Comparison of ENCODE assay signal across 1 cellular context in genomic region chr20:34549291-34549928, GRCh38.
TF ChIP-seq lines count a peak whose summit lies in the region.

No MANE protein-coding gene starts in this region.

TF ChIP-seq in HEK293, 187 proteins besides CTCF, POLR2A, EP300 and RAD21 (continued from another document):
- TF ChIP-seq, protein P1, sequence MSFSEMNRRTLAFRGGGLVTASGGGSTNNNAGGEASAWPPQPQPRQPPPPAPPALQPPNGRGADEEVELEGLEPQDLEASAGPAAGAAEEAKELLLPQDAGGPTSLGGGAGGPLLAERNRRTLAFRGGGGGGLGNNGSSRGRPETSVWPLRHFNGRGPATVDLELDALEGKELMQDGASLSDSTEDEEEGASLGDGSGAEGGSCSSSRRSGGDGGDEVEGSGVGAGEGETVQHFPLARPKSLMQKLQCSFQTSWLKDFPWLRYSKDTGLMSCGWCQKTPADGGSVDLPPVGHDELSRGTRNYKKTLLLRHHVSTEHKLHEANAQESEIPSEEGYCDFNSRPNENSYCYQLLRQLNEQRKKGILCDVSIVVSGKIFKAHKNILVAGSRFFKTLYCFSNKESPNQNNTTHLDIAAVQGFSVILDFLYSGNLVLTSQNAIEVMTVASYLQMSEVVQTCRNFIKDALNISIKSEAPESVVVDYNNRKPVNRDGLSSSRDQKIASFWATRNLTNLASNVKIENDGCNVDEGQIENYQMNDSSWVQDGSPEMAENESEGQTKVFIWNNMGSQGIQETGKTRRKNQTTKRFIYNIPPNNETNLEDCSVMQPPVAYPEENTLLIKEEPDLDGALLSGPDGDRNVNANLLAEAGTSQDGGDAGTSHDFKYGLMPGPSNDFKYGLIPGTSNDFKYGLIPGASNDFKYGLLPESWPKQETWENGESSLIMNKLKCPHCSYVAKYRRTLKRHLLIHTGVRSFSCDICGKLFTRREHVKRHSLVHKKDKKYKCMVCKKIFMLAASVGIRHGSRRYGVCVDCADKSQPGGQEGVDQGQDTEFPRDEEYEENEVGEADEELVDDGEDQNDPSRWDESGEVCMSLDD (tag by site-specific recombination; IDR thresholded peaks at IDR 0.05): no peak
- TF ChIP-seq, protein P2, sequence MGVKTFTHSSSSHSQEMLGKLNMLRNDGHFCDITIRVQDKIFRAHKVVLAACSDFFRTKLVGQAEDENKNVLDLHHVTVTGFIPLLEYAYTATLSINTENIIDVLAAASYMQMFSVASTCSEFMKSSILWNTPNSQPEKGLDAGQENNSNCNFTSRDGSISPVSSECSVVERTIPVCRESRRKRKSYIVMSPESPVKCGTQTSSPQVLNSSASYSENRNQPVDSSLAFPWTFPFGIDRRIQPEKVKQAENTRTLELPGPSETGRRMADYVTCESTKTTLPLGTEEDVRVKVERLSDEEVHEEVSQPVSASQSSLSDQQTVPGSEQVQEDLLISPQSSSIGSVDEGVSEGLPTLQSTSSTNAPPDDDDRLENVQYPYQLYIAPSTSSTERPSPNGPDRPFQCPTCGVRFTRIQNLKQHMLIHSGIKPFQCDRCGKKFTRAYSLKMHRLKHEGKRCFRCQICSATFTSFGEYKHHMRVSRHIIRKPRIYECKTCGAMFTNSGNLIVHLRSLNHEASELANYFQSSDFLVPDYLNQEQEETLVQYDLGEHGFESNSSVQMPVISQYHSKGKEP (tag by site-specific recombination; IDR thresholded peaks at IDR 0.05): no peak
- no peak for TF ChIP-seq ZNF518A (tag by site-specific recombination; conservative IDR thresholded peaks at IDR 0.05; ENCODE audit: low read depth)
- no peak for TF ChIP-seq ZNF558 (tag by site-specific recombination; IDR thresholded peaks at IDR 0.05)
- TF ChIP-seq ZNF48 (tag by site-specific recombination; IDR thresholded peaks at IDR 0.05): no peak
- no peak for TF ChIP-seq ZNF521 (tag by site-specific recombination; IDR thresholded peaks at IDR 0.05)
- TF ChIP-seq ZFP3 (tag by site-specific recombination; IDR thresholded peaks at IDR 0.05; ENCODE audit: low read depth): no peak
- TF ChIP-seq KLF1 (tag by site-specific recombination; IDR thresholded peaks at IDR 0.05): no peak; the same call in 1 of the 2 replicates
- TF ChIP-seq, protein P3, sequence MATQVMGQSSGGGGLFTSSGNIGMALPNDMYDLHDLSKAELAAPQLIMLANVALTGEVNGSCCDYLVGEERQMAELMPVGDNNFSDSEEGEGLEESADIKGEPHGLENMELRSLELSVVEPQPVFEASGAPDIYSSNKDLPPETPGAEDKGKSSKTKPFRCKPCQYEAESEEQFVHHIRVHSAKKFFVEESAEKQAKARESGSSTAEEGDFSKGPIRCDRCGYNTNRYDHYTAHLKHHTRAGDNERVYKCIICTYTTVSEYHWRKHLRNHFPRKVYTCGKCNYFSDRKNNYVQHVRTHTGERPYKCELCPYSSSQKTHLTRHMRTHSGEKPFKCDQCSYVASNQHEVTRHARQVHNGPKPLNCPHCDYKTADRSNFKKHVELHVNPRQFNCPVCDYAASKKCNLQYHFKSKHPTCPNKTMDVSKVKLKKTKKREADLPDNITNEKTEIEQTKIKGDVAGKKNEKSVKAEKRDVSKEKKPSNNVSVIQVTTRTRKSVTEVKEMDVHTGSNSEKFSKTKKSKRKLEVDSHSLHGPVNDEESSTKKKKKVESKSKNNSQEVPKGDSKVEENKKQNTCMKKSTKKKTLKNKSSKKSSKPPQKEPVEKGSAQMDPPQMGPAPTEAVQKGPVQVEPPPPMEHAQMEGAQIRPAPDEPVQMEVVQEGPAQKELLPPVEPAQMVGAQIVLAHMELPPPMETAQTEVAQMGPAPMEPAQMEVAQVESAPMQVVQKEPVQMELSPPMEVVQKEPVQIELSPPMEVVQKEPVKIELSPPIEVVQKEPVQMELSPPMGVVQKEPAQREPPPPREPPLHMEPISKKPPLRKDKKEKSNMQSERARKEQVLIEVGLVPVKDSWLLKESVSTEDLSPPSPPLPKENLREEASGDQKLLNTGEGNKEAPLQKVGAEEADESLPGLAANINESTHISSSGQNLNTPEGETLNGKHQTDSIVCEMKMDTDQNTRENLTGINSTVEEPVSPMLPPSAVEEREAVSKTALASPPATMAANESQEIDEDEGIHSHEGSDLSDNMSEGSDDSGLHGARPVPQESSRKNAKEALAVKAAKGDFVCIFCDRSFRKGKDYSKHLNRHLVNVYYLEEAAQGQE (tag by site-specific recombination; IDR thresholded peaks at IDR 0.05): no peak
- peak; percentile 73 for TF ChIP-seq ZBTB17 (tag by site-specific recombination; IDR thresholded peaks at IDR 0.05)
- 0 out of 2 replicates have a peak, but pooled peaks have one; percentile 18 for TF ChIP-seq INSM2 (tag by site-specific recombination; IDR thresholded peaks at IDR 0.05)
- no peak for TF ChIP-seq ZNF660 (tag by site-specific recombination; IDR thresholded peaks at IDR 0.05)
- TF ChIP-seq, protein P4, sequence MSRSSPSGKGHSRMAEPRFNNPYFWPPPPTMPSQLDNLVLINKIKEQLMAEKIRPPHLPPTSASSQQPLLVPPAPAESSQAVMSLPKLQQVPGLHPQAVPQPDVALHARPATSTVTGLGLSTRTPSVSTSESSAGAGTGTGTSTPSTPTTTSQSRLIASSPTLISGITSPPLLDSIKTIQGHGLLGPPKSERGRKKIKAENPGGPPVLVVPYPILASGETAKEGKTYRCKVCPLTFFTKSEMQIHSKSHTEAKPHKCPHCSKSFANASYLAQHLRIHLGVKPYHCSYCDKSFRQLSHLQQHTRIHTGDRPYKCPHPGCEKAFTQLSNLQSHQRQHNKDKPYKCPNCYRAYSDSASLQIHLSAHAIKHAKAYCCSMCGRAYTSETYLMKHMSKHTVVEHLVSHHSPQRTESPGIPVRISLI (tag by site-specific recombination; IDR thresholded peaks at IDR 0.05): no peak
- TF ChIP-seq ZSCAN4 (tag by site-specific recombination; IDR thresholded peaks at IDR 0.05): no peak
- no peak for TF ChIP-seq ZBTB20 (tag by site-specific recombination; IDR thresholded peaks at IDR 0.05)
- no peak for TF ChIP-seq ZNF23 (tag by site-specific recombination; IDR thresholded peaks at IDR 0.05; ENCODE audit: borderline replicate concordance)
- TF ChIP-seq ZNF133 (tag by site-specific recombination; IDR thresholded peaks at IDR 0.05): no peak
- TF ChIP-seq ZNF561 (tag by site-specific recombination; IDR thresholded peaks at IDR 0.05; ENCODE audit: borderline replicate concordance): 0 out of 2 replicates have a peak, but pooled peaks have one; percentile 32
- no peak for TF ChIP-seq ZNF585B (tag by site-specific recombination; IDR thresholded peaks at IDR 0.05)
